Comparison of ENCODE assay signal across 1 cellular context in genomic region chr19:58499021-58499927, GRCh38.
TF ChIP-seq lines count a peak whose summit lies in the region.

No MANE protein-coding gene starts in this region.

TF ChIP-seq in HepG2, 621 proteins besides CTCF, POLR2A, EP300 and RAD21 (continued from another document and continues in another):
- TF ChIP-seq, protein P1, sequence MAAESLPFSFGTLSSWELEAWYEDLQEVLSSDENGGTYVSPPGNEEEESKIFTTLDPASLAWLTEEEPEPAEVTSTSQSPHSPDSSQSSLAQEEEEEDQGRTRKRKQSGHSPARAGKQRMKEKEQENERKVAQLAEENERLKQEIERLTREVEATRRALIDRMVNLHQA (CRISPR knock-in tag; IDR thresholded peaks at IDR 0.05) = no peak
- TF ChIP-seq ZNF546 (CRISPR knock-in tag; conservative IDR thresholded peaks at IDR 0.05) (no peak), ZNF235 (CRISPR knock-in tag; IDR thresholded peaks at IDR 0.05; ENCODE audit: borderline replicate concordance) (no peak), ZNF850 (CRISPR knock-in tag; conservative IDR thresholded peaks at IDR 0.05) (no peak), ZFP36L1 (CRISPR knock-in tag; IDR thresholded peaks at IDR 0.05) (peak; percentile 64; the same call in 1 of the 2 replicates), ISX (CRISPR knock-in tag; conservative IDR thresholded peaks at IDR 0.05) (no peak), ZNF331 (CRISPR knock-in tag; IDR thresholded peaks at IDR 0.05) (peak; percentile 85), GPBP1L1 (CRISPR knock-in tag; IDR thresholded peaks at IDR 0.05) (no peak), ZNF788 (CRISPR knock-in tag; IDR thresholded peaks at IDR 0.05; ENCODE audit: borderline replicate concordance) (peak; percentile 76; the same call in 1 of the 2 replicates), PLSCR1 (CRISPR knock-in tag; IDR thresholded peaks at IDR 0.05; ENCODE audit: borderline replicate concordance) (no peak), SRSF9 (IDR thresholded peaks at IDR 0.05; ENCODE audit: borderline replicate concordance, insufficient read depth, low read depth, low read length, poor library complexity, severe bottlenecking) (no peak), SRY (CRISPR knock-in tag; IDR thresholded peaks at IDR 0.05) (0 out of 2 replicates have a peak, but pooled peaks have one; percentile 71), ZNF724P (CRISPR knock-in tag; IDR thresholded peaks at IDR 0.05; ENCODE audit: borderline replicate concordance) (peak; percentile 90; the same call in 1 of the 2 replicates), MTA3 (CRISPR knock-in tag; IDR thresholded peaks at IDR 0.05) (no peak), GATA4 (IDR thresholded peaks at IDR 0.05; ENCODE audit: borderline replicate concordance, low read depth) (no peak), JUND (CRISPR knock-in tag; IDR thresholded peaks at IDR 0.05) (0 out of 2 replicates have a peak, but pooled peaks have one; percentile 53), PLRG1 (conservative IDR thresholded peaks at IDR 0.05) (no peak), ZNF180 (CRISPR knock-in tag; IDR thresholded peaks at IDR 0.05; ENCODE audit: borderline replicate concordance, low read depth) (no peak), ZNF552 (CRISPR knock-in tag; IDR thresholded peaks at IDR 0.05; ENCODE audit: borderline replicate concordance) (peak; percentile 82; the same call in 1 of the 2 replicates), ZNF292 (CRISPR knock-in tag; IDR thresholded peaks at IDR 0.05; ENCODE audit: borderline replicate concordance, low read depth) (0 out of 2 replicates have a peak, but pooled peaks have one; percentile 19), SMC3 (IDR thresholded peaks at IDR 0.05; ENCODE audit: low read length) (peak; percentile 14; the same call in 1 of the 2 replicates), U2AF1 (optimal IDR thresholded peaks at IDR 0.05; ENCODE audit: low read depth, low read length) (no peak), RAD51 (IDR thresholded peaks at IDR 0.05; ENCODE audit: borderline replicate concordance) (no peak), ZSCAN21 (CRISPR knock-in tag; IDR thresholded peaks at IDR 0.05; ENCODE audit: borderline replicate concordance) (peak; percentile 79), SALL2 (CRISPR knock-in tag; IDR thresholded peaks at IDR 0.05) (peak; percentile 98), NFE2 (CRISPR knock-in tag; IDR thresholded peaks at IDR 0.05) (no peak), ZNF367 (CRISPR knock-in tag; IDR thresholded peaks at IDR 0.05; ENCODE audit: borderline replicate concordance) (no peak)
- TF ChIP-seq, protein P2, sequence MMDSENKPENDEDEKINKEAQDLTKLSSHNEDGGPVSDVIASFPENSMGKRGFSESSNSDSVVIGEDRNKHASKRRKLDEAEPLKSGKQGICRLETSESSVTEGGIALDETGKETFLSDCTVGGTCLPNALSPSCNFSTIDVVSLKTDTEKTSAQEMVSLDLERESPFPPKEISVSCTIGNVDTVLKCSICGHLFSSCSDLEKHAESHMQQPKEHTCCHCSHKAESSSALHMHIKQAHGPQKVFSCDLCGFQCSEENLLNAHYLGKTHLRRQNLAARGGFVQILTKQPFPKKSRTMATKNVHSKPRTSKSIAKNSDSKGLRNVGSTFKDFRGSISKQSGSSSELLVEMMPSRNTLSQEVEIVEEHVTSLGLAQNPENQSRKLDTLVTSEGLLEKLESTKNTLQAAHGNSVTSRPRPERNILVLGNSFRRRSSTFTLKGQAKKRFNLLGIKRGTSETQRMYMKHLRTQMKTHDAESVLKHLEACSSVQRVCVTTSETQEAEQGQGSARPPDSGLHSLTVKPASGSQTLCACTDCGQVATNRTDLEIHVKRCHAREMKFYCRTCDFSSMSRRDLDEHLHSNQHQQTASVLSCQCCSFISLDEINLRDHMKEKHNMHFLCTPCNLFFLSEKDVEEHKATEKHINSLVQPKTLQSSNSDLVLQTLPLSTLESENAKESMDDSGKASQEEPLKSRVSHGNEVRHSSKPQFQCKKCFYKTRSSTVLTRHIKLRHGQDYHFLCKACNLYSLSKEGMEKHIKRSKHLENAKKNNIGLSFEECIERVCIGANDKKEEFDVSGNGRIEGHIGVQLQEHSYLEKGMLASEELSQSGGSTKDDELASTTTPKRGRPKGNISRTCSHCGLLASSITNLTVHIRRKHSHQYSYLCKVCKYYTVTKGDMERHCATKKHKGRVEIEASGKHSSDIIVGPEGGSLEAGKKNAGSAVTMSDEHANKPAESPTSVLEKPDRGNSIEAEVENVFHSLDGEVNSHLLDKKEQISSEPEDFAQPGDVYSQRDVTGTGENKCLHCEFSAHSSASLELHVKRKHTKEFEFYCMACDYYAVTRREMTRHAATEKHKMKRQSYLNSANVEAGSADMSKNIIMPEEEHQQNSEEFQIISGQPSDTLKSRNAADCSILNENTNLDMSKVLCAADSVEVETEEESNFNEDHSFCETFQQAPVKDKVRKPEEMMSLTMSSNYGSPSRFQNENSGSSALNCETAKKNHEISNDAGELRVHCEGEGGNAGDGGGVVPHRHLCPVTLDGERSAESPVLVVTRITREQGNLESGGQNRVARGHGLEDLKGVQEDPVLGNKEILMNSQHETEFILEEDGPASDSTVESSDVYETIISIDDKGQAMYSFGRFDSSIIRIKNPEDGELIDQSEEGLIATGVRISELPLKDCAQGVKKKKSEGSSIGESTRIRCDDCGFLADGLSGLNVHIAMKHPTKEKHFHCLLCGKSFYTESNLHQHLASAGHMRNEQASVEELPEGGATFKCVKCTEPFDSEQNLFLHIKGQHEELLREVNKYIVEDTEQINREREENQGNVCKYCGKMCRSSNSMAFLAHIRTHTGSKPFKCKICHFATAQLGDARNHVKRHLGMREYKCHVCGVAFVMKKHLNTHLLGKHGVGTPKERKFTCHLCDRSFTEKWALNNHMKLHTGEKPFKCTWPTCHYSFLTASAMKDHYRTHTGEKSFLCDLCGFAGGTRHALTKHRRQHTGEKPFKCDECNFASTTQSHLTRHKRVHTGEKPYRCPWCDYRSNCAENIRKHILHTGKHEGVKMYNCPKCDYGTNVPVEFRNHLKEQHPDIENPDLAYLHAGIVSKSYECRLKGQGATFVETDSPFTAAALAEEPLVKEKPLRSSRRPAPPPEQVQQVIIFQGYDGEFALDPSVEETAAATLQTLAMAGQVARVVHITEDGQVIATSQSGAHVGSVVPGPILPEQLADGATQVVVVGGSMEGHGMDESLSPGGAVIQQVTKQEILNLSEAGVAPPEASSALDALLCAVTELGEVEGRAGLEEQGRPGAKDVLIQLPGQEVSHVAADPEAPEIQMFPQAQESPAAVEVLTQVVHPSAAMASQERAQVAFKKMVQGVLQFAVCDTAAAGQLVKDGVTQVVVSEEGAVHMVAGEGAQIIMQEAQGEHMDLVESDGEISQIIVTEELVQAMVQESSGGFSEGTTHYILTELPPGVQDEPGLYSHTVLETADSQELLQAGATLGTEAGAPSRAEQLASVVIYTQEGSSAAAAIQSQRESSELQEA (CRISPR knock-in tag; IDR thresholded peaks at IDR 0.05; ENCODE audit: not compliant biosample characterization) = no peak
- TF ChIP-seq, protein P3, sequence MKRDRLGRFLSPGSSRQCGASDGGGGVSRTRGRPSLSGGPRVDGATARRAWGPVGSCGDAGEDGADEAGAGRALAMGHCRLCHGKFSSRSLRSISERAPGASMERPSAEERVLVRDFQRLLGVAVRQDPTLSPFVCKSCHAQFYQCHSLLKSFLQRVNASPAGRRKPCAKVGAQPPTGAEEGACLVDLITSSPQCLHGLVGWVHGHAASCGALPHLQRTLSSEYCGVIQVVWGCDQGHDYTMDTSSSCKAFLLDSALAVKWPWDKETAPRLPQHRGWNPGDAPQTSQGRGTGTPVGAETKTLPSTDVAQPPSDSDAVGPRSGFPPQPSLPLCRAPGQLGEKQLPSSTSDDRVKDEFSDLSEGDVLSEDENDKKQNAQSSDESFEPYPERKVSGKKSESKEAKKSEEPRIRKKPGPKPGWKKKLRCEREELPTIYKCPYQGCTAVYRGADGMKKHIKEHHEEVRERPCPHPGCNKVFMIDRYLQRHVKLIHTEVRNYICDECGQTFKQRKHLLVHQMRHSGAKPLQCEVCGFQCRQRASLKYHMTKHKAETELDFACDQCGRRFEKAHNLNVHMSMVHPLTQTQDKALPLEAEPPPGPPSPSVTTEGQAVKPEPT (CRISPR knock-in tag; IDR thresholded peaks at IDR 0.05; ENCODE audit: low read depth) = peak; percentile 72; the same call in 1 of the 2 replicates
- TF ChIP-seq, protein P4, sequence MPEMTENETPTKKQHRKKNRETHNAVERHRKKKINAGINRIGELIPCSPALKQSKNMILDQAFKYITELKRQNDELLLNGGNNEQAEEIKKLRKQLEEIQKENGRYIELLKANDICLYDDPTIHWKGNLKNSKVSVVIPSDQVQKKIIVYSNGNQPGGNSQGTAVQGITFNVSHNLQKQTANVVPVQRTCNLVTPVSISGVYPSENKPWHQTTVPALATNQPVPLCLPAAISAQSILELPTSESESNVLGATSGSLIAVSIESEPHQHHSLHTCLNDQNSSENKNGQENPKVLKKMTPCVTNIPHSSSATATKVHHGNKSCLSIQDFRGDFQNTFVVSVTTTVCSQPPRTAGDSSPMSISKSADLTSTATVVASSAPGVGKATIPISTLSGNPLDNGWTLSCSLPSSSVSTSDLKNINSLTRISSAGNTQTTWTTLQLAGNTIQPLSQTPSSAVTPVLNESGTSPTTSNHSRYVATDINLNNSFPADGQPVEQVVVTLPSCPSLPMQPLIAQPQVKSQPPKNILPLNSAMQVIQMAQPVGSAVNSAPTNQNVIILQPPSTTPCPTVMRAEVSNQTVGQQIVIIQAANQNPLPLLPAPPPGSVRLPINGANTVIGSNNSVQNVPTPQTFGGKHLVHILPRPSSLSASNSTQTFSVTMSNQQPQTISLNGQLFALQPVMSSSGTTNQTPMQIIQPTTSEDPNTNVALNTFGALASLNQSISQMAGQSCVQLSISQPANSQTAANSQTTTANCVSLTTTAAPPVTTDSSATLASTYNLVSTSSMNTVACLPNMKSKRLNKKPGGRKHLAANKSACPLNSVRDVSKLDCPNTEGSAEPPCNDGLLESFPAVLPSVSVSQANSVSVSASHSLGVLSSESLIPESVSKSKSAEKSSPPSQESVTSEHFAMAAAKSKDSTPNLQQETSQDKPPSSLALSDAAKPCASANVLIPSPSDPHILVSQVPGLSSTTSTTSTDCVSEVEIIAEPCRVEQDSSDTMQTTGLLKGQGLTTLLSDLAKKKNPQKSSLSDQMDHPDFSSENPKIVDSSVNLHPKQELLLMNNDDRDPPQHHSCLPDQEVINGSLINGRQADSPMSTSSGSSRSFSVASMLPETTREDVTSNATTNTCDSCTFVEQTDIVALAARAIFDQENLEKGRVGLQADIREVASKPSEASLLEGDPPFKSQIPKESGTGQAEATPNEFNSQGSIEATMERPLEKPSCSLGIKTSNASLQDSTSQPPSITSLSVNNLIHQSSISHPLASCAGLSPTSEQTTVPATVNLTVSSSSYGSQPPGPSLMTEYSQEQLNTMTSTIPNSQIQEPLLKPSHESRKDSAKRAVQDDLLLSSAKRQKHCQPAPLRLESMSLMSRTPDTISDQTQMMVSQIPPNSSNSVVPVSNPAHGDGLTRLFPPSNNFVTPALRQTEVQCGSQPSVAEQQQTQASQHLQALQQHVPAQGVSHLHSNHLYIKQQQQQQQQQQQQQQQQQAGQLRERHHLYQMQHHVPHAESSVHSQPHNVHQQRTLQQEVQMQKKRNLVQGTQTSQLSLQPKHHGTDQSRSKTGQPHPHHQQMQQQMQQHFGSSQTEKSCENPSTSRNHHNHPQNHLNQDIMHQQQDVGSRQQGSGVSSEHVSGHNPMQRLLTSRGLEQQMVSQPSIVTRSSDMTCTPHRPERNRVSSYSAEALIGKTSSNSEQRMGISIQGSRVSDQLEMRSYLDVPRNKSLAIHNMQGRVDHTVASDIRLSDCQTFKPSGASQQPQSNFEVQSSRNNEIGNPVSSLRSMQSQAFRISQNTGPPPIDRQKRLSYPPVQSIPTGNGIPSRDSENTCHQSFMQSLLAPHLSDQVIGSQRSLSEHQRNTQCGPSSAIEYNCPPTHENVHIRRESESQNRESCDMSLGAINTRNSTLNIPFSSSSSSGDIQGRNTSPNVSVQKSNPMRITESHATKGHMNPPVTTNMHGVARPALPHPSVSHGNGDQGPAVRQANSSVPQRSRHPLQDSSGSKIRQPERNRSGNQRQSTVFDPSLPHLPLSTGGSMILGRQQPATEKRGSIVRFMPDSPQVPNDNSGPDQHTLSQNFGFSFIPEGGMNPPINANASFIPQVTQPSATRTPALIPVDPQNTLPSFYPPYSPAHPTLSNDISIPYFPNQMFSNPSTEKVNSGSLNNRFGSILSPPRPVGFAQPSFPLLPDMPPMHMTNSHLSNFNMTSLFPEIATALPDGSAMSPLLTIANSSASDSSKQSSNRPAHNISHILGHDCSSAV (CRISPR knock-in tag; IDR thresholded peaks at IDR 0.05; ENCODE audit: borderline replicate concordance) = no peak
- TF ChIP-seq, protein P5, sequence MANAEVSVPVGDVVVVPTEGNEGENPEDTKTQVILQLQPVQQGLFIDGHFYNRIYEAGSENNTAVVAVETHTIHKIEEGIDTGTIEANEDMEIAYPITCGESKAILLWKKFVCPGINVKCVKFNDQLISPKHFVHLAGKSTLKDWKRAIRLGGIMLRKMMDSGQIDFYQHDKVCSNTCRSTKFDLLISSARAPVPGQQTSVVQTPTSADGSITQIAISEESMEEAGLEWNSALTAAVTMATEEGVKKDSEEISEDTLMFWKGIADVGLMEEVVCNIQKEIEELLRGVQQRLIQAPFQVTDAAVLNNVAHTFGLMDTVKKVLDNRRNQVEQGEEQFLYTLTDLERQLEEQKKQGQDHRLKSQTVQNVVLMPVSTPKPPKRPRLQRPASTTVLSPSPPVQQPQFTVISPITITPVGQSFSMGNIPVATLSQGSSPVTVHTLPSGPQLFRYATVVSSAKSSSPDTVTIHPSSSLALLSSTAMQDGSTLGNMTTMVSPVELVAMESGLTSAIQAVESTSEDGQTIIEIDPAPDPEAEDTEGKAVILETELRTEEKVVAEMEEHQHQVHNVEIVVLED (CRISPR knock-in tag; IDR thresholded peaks at IDR 0.05; ENCODE audit: borderline replicate concordance) = peak; percentile 94
